In genomic region chr9:131530546-131530929, GRCh38 we compare ENCODE assay signal across 8 cellular contexts. TPM values are rescaled to one million over a fixed set of nuclear protein-coding genes. Genes with fewer than 3 reads are reported as not detected.
A peak's percentile ranks its signal among the peaks of the same experiment; 100 is the strongest.
DNase-seq lines count a peak whose midpoint lies in the region; ATAC-seq and TF ChIP-seq lines count a peak whose summit lies in the region.

No MANE protein-coding gene starts in this region.

- peak overlapping the region; percentile 88 for H3K4me3 Mint-ChIP-seq in nephron progenitor cell

- TF ChIP-seq CTCF in esophagus muscularis mucosa (IDR thresholded peaks at IDR 0.05) (peak; percentile 21 to 36 (median 32)), nephron progenitor cell (IDR thresholded peaks at IDR 0.05) (no peak)

- peak overlapping the region; percentile 90 for H3K27ac Mint-ChIP-seq in nephron progenitor cell

- ATAC-seq in GM18909 (IDR thresholded peaks at IDR 0.05; ENCODE audit: poor library complexity, unreplicated experiment) (peak; percentile 19), HG03432 (IDR thresholded peaks at IDR 0.05; ENCODE audit: unreplicated experiment) (peak; percentile 30)

- TF ChIP-seq POLR2A in esophagus muscularis mucosa (IDR thresholded peaks at IDR 0.05; ENCODE audit: low read depth) = no peak

- no peaks in the 10 kb centered on the region for H3K27me3 ChIP-seq in esophagus muscularis mucosa

- H3K27ac ChIP-seq in esophagus muscularis mucosa (replicated peaks in 1 of 4) = peak overlapping the region; percentile 86 to 91 (median 88)

- H3K9me3 ChIP-seq in esophagus muscularis mucosa = no peaks in the 10 kb centered on the region

- peaks cover 4% of the 10 kb centered on the region for H3K27me3 Mint-ChIP-seq in nephron progenitor cell (ENCODE audit: low read depth, poor library complexity)

- H3K36me3 ChIP-seq in esophagus muscularis mucosa = peaks cover 33 to 46% (median 42%) of the 10 kb centered on the region in 4 donors

- peaks cover 2% of the 10 kb centered on the region for H3K9me3 Mint-ChIP-seq in nephron progenitor cell

- DNase-seq in COLO668 (lab: John Stamatoyannopoulos, UW; ENCODE audit: unreplicated experiment) (peak; percentile 77), SW 1271 (lab: John Stamatoyannopoulos, UW) (peak; percentile 18 to 25), esophagus muscularis mucosa (ENCODE audit: extremely low spot score) (no peak), nephron progenitor cell (peak; percentile 62), NCI-H524 treated with DMSO at 0.1 percent for 48 hours (lab: John Stamatoyannopoulos, UW) (no peak), ureter (ENCODE audit: low spot score) (no peak)

- intact Hi-C loops in esophagus muscularis mucosa (cut with DNase I) = no loop called here

- peaks cover 17 to 25% (median 20%) of the 10 kb centered on the region in 4 donors for H3K4me1 ChIP-seq in esophagus muscularis mucosa

- 2% methylated on average over 10 of the region's 31 CpGs for WGBS in esophagus muscularis mucosa

- TF ChIP-seq EP300 in esophagus muscularis mucosa (IDR thresholded peaks at IDR 0.05) = no peak

- peaks cover 25% of the 10 kb centered on the region for H3K36me3 Mint-ChIP-seq in nephron progenitor cell (ENCODE audit: low read depth)

- H3K4me1 Mint-ChIP-seq in nephron progenitor cell = peaks cover 28% of the 10 kb centered on the region

- peak overlapping the region; percentile 93 to 100 (median 97) for H3K4me3 ChIP-seq in esophagus muscularis mucosa

RNA-seq across cellular contexts. Expression of gene UCK1, which starts 0.5 kb away (rescaled TPM):
- 10 to 100 TPM; 47.3 to 63.9 (median 54.0) TPM for total RNA-seq in esophagus muscularis mucosa
- total RNA-seq in ureter = 20.4 TPM

RNA-seq across cellular contexts. Expression of gene PRRT1B, which starts 14.8 kb away (rescaled TPM):
- total RNA-seq in esophagus muscularis mucosa = under 1 TPM in 1 of 4 donors, not detected in 3; 0.19 TPM
- total RNA-seq in ureter = not detected

RNA-seq across cellular contexts. Expression of gene POMT1, which starts 27.8 kb away (rescaled TPM):
- total RNA-seq in esophagus muscularis mucosa (10 to 100 TPM; 22.6 to 39.2 (median 25.0) TPM), ureter (26.5 TPM)

Comparison
In these comparisons a context has a peak if more than half of its experiments do, and no peak if none do; other contexts are left out.
1. DNase-seq: peak in COLO668 (single experiment), SW 1271 (2 of 2) and nephron progenitor cell (single experiment); none in esophagus muscularis mucosa (single experiment), NCI-H524 treated with DMSO at 0.1 percent for 48 hours (single experiment) and ureter (single experiment).